Comparison of ENCODE assay signal across 4 cellular contexts in the genomic region with DNA sequence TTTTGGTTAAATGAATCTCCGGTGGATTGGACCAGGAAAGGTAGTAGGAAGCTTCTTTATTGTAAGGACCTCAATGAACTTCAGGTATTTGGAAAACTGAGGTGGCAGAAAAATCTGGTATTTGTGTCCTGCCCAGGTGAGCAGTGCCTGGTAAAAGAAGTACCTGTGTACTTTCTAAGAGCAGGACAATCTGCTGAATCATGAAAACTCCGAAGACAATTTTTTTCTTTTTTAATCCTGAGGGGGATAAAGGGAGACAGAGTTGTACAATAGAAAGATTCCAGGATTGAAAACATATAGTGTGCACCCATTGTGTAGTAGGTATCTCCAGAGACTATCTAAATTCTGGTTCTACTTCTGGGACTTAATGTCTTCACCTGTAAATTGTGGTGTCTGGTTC.
TF ChIP-seq lines count a peak whose summit lies in the region.

No MANE protein-coding gene starts in this region.

TF ChIP-seq in HepG2, 621 proteins besides CTCF, POLR2A, EP300 and RAD21:
- TF ChIP-seq KMT2A (CRISPR knock-in tag; IDR thresholded peaks at IDR 0.05) (no peak), PHF8 (CRISPR knock-in tag; IDR thresholded peaks at IDR 0.05) (no peak), ZBTB33 (CRISPR knock-in tag; IDR thresholded peaks at IDR 0.05) (no peak), MAFF (IDR thresholded peaks at IDR 0.05; ENCODE audit: low read depth, low read length) (peak; percentile 55), MAFK (conservative IDR thresholded peaks at IDR 0.05 in 1 of 2, IDR thresholded peaks at IDR 0.05 in 1 of 2; ENCODE audit: low read length in 2 of 2) (peak; percentile 65 to 81)

TF ChIP-seq in A549, 52 proteins besides CTCF, POLR2A, EP300 and RAD21:
- TF ChIP-seq MAFK (IDR thresholded peaks at IDR 0.05; ENCODE audit: partially characterized antibody) (peak; percentile 46), NPAS2 (CRISPR knock-in tag; IDR thresholded peaks at IDR 0.05; ENCODE audit: borderline replicate concordance) (no peak), HES2 (IDR thresholded peaks at IDR 0.05) (no peak)

TF ChIP-seq in IMR-90, 13 proteins besides CTCF, POLR2A, EP300 and RAD21:
- TF ChIP-seq ELK1 (IDR thresholded peaks at IDR 0.05; ENCODE audit: borderline replicate concordance, low read depth, low read length) = no peak
- TF ChIP-seq MAFK (IDR thresholded peaks at IDR 0.05; ENCODE audit: low read depth, low read length) = peak; percentile 48

TF ChIP-seq in K562, 482 proteins besides CTCF, POLR2A, EP300 and RAD21:
- TF ChIP-seq C11orf30 (IDR thresholded peaks at IDR 0.05; ENCODE audit: low read depth) = peak; percentile 30; the same call in 1 of the 2 replicates
- TF ChIP-seq POLR2H (tag; IDR thresholded peaks at IDR 0.05; ENCODE audit: low read depth) = no peak
